Comparison of ENCODE assay signal across 27 cellular contexts in genomic region chr15:53305101-53305500, GRCh38.
"Had no signal": no experiment of that assay in that cellular context is flagged by ENCODE, and none has a peak within 500 bp of the region (broad histone marks: within the 10 kb centered on the region; RNA-seq: fewer than 3 reads in every experiment).

No MANE protein-coding gene starts in this region.

- ATAC-seq: effector memory CD8-positive, alpha-beta T cell; esophagus mucosa; foreskin keratinocyte; gastrocnemius medialis; gastroesophageal sphincter; heart left ventricle had no signal

- DNase-seq: colonic mucosa; cortex of kidney; dermis blood vessel endothelial cell; dorsolateral prefrontal cortex; effector CD4-positive, alpha-beta T cell; effector CD8-positive, alpha-beta T cell; effector memory CD4-positive, alpha-beta T cell; effector memory CD8-positive, alpha-beta T cell; endodermal cell; erythroblast; esophagus squamous epithelium; foreskin fibroblast; foreskin keratinocyte; foreskin melanocyte; gastrocnemius medialis; glutamatergic neuron; head of caudate nucleus; heart left ventricle had no signal

- FAIRE-seq: colon, endometrium, endothelial cell of umbilical vein, frontal cortex had no signal

- H3K4me1 ChIP-seq: colonic mucosa, esophagus muscularis mucosa, foreskin keratinocyte, gastroesophageal sphincter, heart left ventricle had no signal

- H3K9me3 ChIP-seq: colonic mucosa, esophagus muscularis mucosa, esophagus squamous epithelium, gastrocnemius medialis, gastroesophageal sphincter, heart left ventricle had no signal

- H3K36me3 ChIP-seq: colonic mucosa, esophagus muscularis mucosa, esophagus squamous epithelium, gastrocnemius medialis, gastroesophageal sphincter, heart left ventricle had no signal

- H3K27ac ChIP-seq: colonic mucosa, coronary artery, dorsolateral prefrontal cortex, epithelial cell of prostate, esophagus muscularis mucosa, esophagus squamous epithelium, foreskin keratinocyte, gastrocnemius medialis, gastroesophageal sphincter, heart left ventricle had no signal

- H3K27me3 ChIP-seq: colonic mucosa, esophagus muscularis mucosa, foreskin keratinocyte, gastrocnemius medialis, gastroesophageal sphincter, heart left ventricle had no signal

- H3K4me3 ChIP-seq: colonic mucosa, coronary artery, dorsolateral prefrontal cortex, esophagus muscularis mucosa, esophagus squamous epithelium, gastrocnemius medialis, gastroesophageal sphincter, heart left ventricle had no signal
